Comparison of ENCODE assay signal across 1 cellular context in genomic region chr19:29941828-29942403, GRCh38.
TF ChIP-seq lines count a peak whose summit lies in the region.

URI1 (plus strand) TSS chr19:29942239; CDS start chr19:29942548, 309 bp downstream.

TF ChIP-seq in GM12878, 131 proteins besides CTCF, POLR2A, EP300 and RAD21 (continued from another document and continues in another):
- no peak for TF ChIP-seq CHD2 (IDR thresholded peaks at IDR 0.05; ENCODE audit: borderline replicate concordance, low read depth, low read length)
- no peak for TF ChIP-seq SREBF1 (IDR thresholded peaks at IDR 0.05; ENCODE audit: low read length)
- peak; percentile 90 for TF ChIP-seq MAX (IDR thresholded peaks at IDR 0.05; ENCODE audit: low read depth, low read length)
- no peak for TF ChIP-seq ZNF384 (IDR thresholded peaks at IDR 0.05; ENCODE audit: borderline replicate concordance, low read depth, low read length)
- TF ChIP-seq RFX5 (IDR thresholded peaks at IDR 0.05; ENCODE audit: low read depth, low read length): no peak
- peak; percentile 66 for TF ChIP-seq BACH1 (IDR thresholded peaks at IDR 0.05; ENCODE audit: borderline replicate concordance)
- no peak for TF ChIP-seq ZNF217 (IDR thresholded peaks at IDR 0.05)
- no peak for TF ChIP-seq CHD4 (IDR thresholded peaks at IDR 0.05)
- TF ChIP-seq BCL11A (IDR thresholded peaks at IDR 0.05; ENCODE audit: low read depth, low read length): no peak
- TF ChIP-seq SMC3 (IDR thresholded peaks at IDR 0.05; ENCODE audit: borderline replicate concordance, low read length): no peak
- TF ChIP-seq BCL3 (IDR thresholded peaks at IDR 0.05; ENCODE audit: borderline replicate concordance, insufficient read depth, low read depth, low read length, poor library complexity, severe bottlenecking): no peak
- TF ChIP-seq REST (IDR thresholded peaks at IDR 0.05; ENCODE audit: low read depth, low read length): no peak
- no peak for TF ChIP-seq GABPA (IDR thresholded peaks at IDR 0.05; ENCODE audit: low read depth)
- TF ChIP-seq SREBF2 (IDR thresholded peaks at IDR 0.05; ENCODE audit: low read length): no peak
- TF ChIP-seq E2F4 (IDR thresholded peaks at IDR 0.05; ENCODE audit: low read depth, low read length): no peak
- TF ChIP-seq MYC (IDR thresholded peaks at IDR 0.05; ENCODE audit: insufficient read depth, insufficient read length, insufficient replicate concordance, low read length, severe bottlenecking): no peak
- no peak for TF ChIP-seq KLF5 (IDR thresholded peaks at IDR 0.05; ENCODE audit: partially characterized antibody)
- no peak for TF ChIP-seq MTA3 (IDR thresholded peaks at IDR 0.05; ENCODE audit: borderline replicate concordance, low read length)
- TF ChIP-seq FOXM1 (IDR thresholded peaks at IDR 0.05; ENCODE audit: low read depth, low read length): no peak
- TF ChIP-seq JUNB (IDR thresholded peaks at IDR 0.05): no peak
- TF ChIP-seq LARP7 (IDR thresholded peaks at IDR 0.05): 0 out of 2 replicates have a peak, but pooled peaks have one; percentile 25
- TF ChIP-seq E2F8 (IDR thresholded peaks at IDR 0.05; ENCODE audit: low read depth, partially characterized antibody): no peak
- TF ChIP-seq CEBPZ (IDR thresholded peaks at IDR 0.05; ENCODE audit: low read depth, low read length): no peak
- no peak for TF ChIP-seq RELB (IDR thresholded peaks at IDR 0.05; ENCODE audit: low read depth)
- TF ChIP-seq RB1 (IDR thresholded peaks at IDR 0.05; ENCODE audit: borderline replicate concordance): no peak
- TF ChIP-seq CREB1 (IDR thresholded peaks at IDR 0.05; ENCODE audit: low read depth): no peak
- no peak for TF ChIP-seq USF2 (IDR thresholded peaks at IDR 0.05; ENCODE audit: borderline replicate concordance, low read depth, low read length)
- TF ChIP-seq BCLAF1 (IDR thresholded peaks at IDR 0.05): no peak
- no peak for TF ChIP-seq YY1 (IDR thresholded peaks at IDR 0.05; ENCODE audit: low read depth, low read length)
- no peak for TF ChIP-seq CHD1 (IDR thresholded peaks at IDR 0.05; ENCODE audit: low read depth, low read length)
- no peak for TF ChIP-seq SUPT20H (IDR thresholded peaks at IDR 0.05; ENCODE audit: borderline replicate concordance, control insufficient read depth, low read depth, low read length)
- TF ChIP-seq SRF (IDR thresholded peaks at IDR 0.05; ENCODE audit: low read depth in 2 of 2, low read length in 2 of 2): no peak
- peak; percentile 37; the same call in 1 of the 2 replicates for TF ChIP-seq NR2F1 (conservative IDR thresholded peaks at IDR 0.05)
- TF ChIP-seq NKRF (conservative IDR thresholded peaks at IDR 0.05): peak; percentile 48
- no peak for TF ChIP-seq ETV6 (conservative IDR thresholded peaks at IDR 0.05 in 1 of 2, IDR thresholded peaks at IDR 0.05 in 1 of 2; ENCODE audit: borderline replicate concordance in 1 of 2, low read depth in 1 of 2)
- no peak for TF ChIP-seq NFXL1 (IDR thresholded peaks at IDR 0.05; ENCODE audit: borderline replicate concordance)
